In genomic region chr5:126531543-126532120, GRCh38 we compare ENCODE assay signal across 10 cellular contexts.
A peak's percentile ranks its signal among the peaks of the same experiment; 100 is the strongest.
DNase-seq lines count a peak whose midpoint lies in the region; ATAC-seq and TF ChIP-seq lines count a peak whose summit lies in the region.
"Had no signal": no experiment of that assay in that cellular context is flagged by ENCODE, and none has a peak within 500 bp of the region (broad histone marks: within the 10 kb centered on the region; RNA-seq: fewer than 3 reads in every experiment).

No MANE protein-coding gene starts in this region.

- no peaks in the 10 kb centered on the region for H4K20me1 ChIP-seq in osteoblast (ENCODE audit: insufficient read depth, low read length)

- H3K27me3 ChIP-seq in osteoblast (ENCODE audit: insufficient read depth, low read length) (no peaks in the 10 kb centered on the region), H7 (ENCODE audit: control insufficient read depth, insufficient read depth, low read length) (no peaks in the 10 kb centered on the region)

- H3K4me2 ChIP-seq in osteoblast (ENCODE audit: insufficient read depth, low read length): peak overlapping the region; percentile 30

- no peak for ATAC-seq in GM21786 (IDR thresholded peaks at IDR 0.05; ENCODE audit: unreplicated experiment)

- H3K4me3 ChIP-seq in AG10803 (ENCODE audit: low read length) (no peak overlapping the region), foreskin fibroblast (ENCODE audit: low read depth in 1 of 2, low read length in 2 of 2) (no peak overlapping the region), osteoblast (ENCODE audit: insufficient read depth, low read length) (no peak overlapping the region), H7 (ENCODE audit: insufficient read depth, low read depth, low read length) (no peak overlapping the region)

- TF ChIP-seq CTCF in AG10803 (conservative IDR thresholded peaks at IDR 0.05; ENCODE audit: low read length): no peak
- no peak for TF ChIP-seq CTCF in foreskin fibroblast (IDR thresholded peaks at IDR 0.05; ENCODE audit: low read depth, low read length)
- TF ChIP-seq CTCF in osteoblast (IDR thresholded peaks at IDR 0.05; ENCODE audit: extremely low read depth, low read depth, low read length): no peak

- DNase-seq in AG10803 (ENCODE audit: low read depth) (peak; percentile 44), SK-MEL-5 (ENCODE audit: low read depth, low spot score) (peak; percentile 99), foreskin fibroblast (peak; percentile 41 to 65), osteoblast (ENCODE audit: insufficient read length, low spot score, missing footprints) (peak; percentile 31), DMS153 treated with DMSO at 0.1 percent for 48 hours (lab: John Stamatoyannopoulos, UW; ENCODE audit: unreplicated experiment) (no peak), H7 (no peak)
- no peak for DNase-seq in activated CD4-positive, alpha-beta T cell treated with anti-CD3 and anti-CD28 coated beads, Interleukin-2, amount 50 U/mL, for 1 hour
- DNase-seq: activated T-cell treated with anti-CD3 and anti-CD28 coated beads for 4 hours, KBM-7 had no signal

- H3K4me1 ChIP-seq in osteoblast (ENCODE audit: insufficient read depth, low read length): peaks cover 17% of the 10 kb centered on the region

- peak overlapping the region; percentile 42 for H2AFZ ChIP-seq in osteoblast (ENCODE audit: low read length)

- no peaks in the 10 kb centered on the region for H3K9me3 ChIP-seq in osteoblast (ENCODE audit: low read depth, low read length)

- no peaks in the 10 kb centered on the region for H3K79me2 ChIP-seq in osteoblast (ENCODE audit: insufficient read depth, low read length)

- H3K27ac ChIP-seq in osteoblast (ENCODE audit: low read depth, low read length): peak overlapping the region; percentile 0

- in situ Hi-C loops in SK-MEL-5 (cut with HindIII; ENCODE audit: low pct_unique_long_range_greater_than_20kb, low sequenced_read_pairs): loop anchor here (5.0 kb wide), 1 partner anchor 179 kb away; no protein-coding TSS in a partner anchor

- H3K36me3 ChIP-seq in osteoblast (ENCODE audit: insufficient read depth, low read length): no peaks in the 10 kb centered on the region
- H3K36me3 ChIP-seq in H7 (replicated peaks; ENCODE audit: control insufficient read depth, insufficient read depth, low read length): no peaks in the 10 kb centered on the region

Comparison
In these comparisons a context has a peak if more than half of its experiments do, and no peak if none do; other contexts are left out.
1. DNase-seq: peak in AG10803 (single experiment), SK-MEL-5 (single experiment), foreskin fibroblast (2 of 2) and osteoblast (single experiment); none in DMS153 treated with DMSO at 0.1 percent for 48 hours (single experiment), H7 (single experiment) and activated CD4-positive, alpha-beta T cell treated with anti-CD3 and anti-CD28 coated beads, Interleukin-2, amount 50 U/mL, for 1 hour (single experiment).